18 cellular contexts compared by ENCODE assay signal in the genomic region with DNA sequence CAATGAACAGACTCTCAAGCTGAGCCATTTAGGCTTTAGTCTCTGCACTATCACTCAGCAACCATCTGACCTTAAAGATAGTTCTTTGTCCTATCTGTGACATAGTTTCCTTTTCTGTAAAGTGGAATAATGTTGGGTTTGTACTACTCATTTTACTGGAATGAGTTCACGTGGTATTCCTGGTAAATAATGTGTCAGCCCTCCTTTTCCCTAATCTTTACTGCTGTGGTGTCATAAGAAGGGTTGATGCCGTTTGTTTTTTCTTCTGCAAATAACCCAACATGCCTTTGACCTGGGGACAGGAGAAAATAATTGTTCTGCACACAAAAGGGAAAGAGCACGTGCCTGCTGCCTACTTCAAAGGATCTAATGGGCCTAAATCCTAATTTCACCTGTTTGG.
DNase-seq lines count a peak whose midpoint lies in the region; ATAC-seq, FAIRE-seq and TF ChIP-seq lines count a peak whose summit lies in the region.
"Had no signal": no experiment of that assay in that cellular context is flagged by ENCODE, and none has a peak within 500 bp of the region (broad histone marks: within the 10 kb centered on the region; RNA-seq: fewer than 3 reads in every experiment).

No MANE protein-coding gene starts in this region.

- no peak for DNase-seq in MCF 10A (ENCODE audit: unreplicated experiment)
- no peak for DNase-seq in breast epithelium (ENCODE audit: low spot score in 2 of 2)
- peak; percentile 42 for DNase-seq in OCI-M1 (lab: John Stamatoyannopoulos, UW)
- no peak for DNase-seq in endothelial cell of umbilical vein (ENCODE audit: low read depth, low spot score)
- no peak for DNase-seq in smooth muscle cell (lab: John Stamatoyannopoulos, UW; ENCODE audit: unreplicated experiment)
- DNase-seq in T-cell, result no peak
- DNase-seq in 8988T, result no peak
- DNase-seq: activated naive CD8-positive, alpha-beta T cell treated with anti-CD3 and anti-CD28 coated beads, Interleukin-2, amount 10 ng/mL, durations not matched to agents 7 days and 5 days; CD4-positive, CD25-positive, alpha-beta regulatory T cell; effector memory CD8-positive, alpha-beta T cell; NCI-H1092; NCI-H2171; nucleus accumbens; stimulated activated CD4-positive, alpha-beta T cell treated with anti-CD3 and anti-CD28 coated beads, Interleukin-1b, Interleukin-23, amount 100 ng/mL, for 48 hours had no signal

- ATAC-seq in gastroesophageal sphincter, result no peak
- no peak for ATAC-seq in T-cell (replicated peaks in 1 of 4)
- ATAC-seq: effector memory CD8-positive, alpha-beta T cell; foreskin keratinocyte; Right ventricle myocardium inferior had no signal

- no peak overlapping the region for H3K27ac ChIP-seq in breast epithelium
- no peak overlapping the region for H3K27ac ChIP-seq in endothelial cell of umbilical vein (ENCODE audit: insufficient read depth, low read depth, low read length)
- H3K27ac ChIP-seq in smooth muscle cell (ENCODE audit: low read depth), result peak overlapping the region; percentile 26
- H3K27ac ChIP-seq in gastroesophageal sphincter, result no peak overlapping the region
- H3K27ac ChIP-seq: foreskin keratinocyte, right atrium auricular region had no signal

- POLR2A ChIA-PET in MCF 10A (lab: Yijun Ruan, JAX) (no interaction called here), endothelial cell of umbilical vein (lab: Charles Lee) (no interaction called here), T-cell (lab: Charles Lee) (no interaction called here)

- no peaks in the 10 kb centered on the region for H3K4me1 ChIP-seq in breast epithelium
- no peaks in the 10 kb centered on the region for H3K4me1 ChIP-seq in endothelial cell of umbilical vein (ENCODE audit: control insufficient read depth, extremely low read depth, insufficient read depth, low read length)
- H3K4me1 ChIP-seq in smooth muscle cell (ENCODE audit: low read depth), result no peaks in the 10 kb centered on the region
- no peaks in the 10 kb centered on the region for H3K4me1 ChIP-seq in gastroesophageal sphincter
- H3K4me1 ChIP-seq: foreskin keratinocyte, right atrium auricular region had no signal

- H3K4me1 Mint-ChIP-seq in MCF 10A (ENCODE audit: insufficient read depth, unreplicated experiment), result peaks cover 7% of the 10 kb centered on the region
- H3K4me1 Mint-ChIP-seq in T-cell, result no peaks in the 10 kb centered on the region
- H3K4me1 Mint-ChIP-seq: activated naive CD8-positive, alpha-beta T cell treated with anti-CD3 and anti-CD28 coated beads, Interleukin-2, amount 10 ng/mL, durations not matched to agents 7 days and 5 days; CD4-positive, CD25-positive, alpha-beta regulatory T cell had no signal

- H3K4me3 Mint-ChIP-seq in MCF 10A (ENCODE audit: unreplicated experiment) (no peak overlapping the region), T-cell (no peak overlapping the region)
- H3K4me3 Mint-ChIP-seq: activated naive CD8-positive, alpha-beta T cell treated with anti-CD3 and anti-CD28 coated beads, Interleukin-2, amount 10 ng/mL, durations not matched to agents 7 days and 5 days; CD4-positive, CD25-positive, alpha-beta regulatory T cell; effector memory CD8-positive, alpha-beta T cell had no signal

- H3K4me2 ChIP-seq in endothelial cell of umbilical vein (ENCODE audit: insufficient read depth, low read length) (no peak overlapping the region), smooth muscle cell (peak overlapping the region; percentile 69)

- no peaks in the 10 kb centered on the region for H4K20me1 ChIP-seq in endothelial cell of umbilical vein (replicated peaks; ENCODE audit: control insufficient read depth, extremely low read depth, insufficient read depth, low read length)
- no peaks in the 10 kb centered on the region for H4K20me1 ChIP-seq in smooth muscle cell (ENCODE audit: low read depth)

- H3K27ac Mint-ChIP-seq in MCF 10A (ENCODE audit: low read depth, unreplicated experiment), result peak overlapping the region; percentile 28
- H3K27ac Mint-ChIP-seq in T-cell, result no peak overlapping the region
- H3K27ac Mint-ChIP-seq: activated naive CD8-positive, alpha-beta T cell treated with anti-CD3 and anti-CD28 coated beads, Interleukin-2, amount 10 ng/mL, durations not matched to agents 7 days and 5 days; CD4-positive, CD25-positive, alpha-beta regulatory T cell; effector memory CD8-positive, alpha-beta T cell had no signal

- dilution Hi-C loops in endothelial cell of umbilical vein (cut with MboI; ENCODE audit: extremely low pct_ligation_motif_present, low sequenced_read_pairs), result no loop called here

- TF ChIP-seq POLR2A in breast epithelium (IDR thresholded peaks at IDR 0.05) (no peak), endothelial cell of umbilical vein (IDR thresholded peaks at IDR 0.05; ENCODE audit: low read depth, low read length) (no peak), gastroesophageal sphincter (IDR thresholded peaks at IDR 0.05) (no peak)

- 24% methylated on average over 3 of the region's 3 CpGs for WGBS in smooth muscle cell (ENCODE audit: low lambda C conversion rate)
- WGBS in gastroesophageal sphincter (ENCODE audit: low coverage in 1 of 2), 2 donors, result 42 to 89% methylated on average over 1 to 3 of the region's 3 CpGs

- H3K9me3 Mint-ChIP-seq in MCF 10A (ENCODE audit: unreplicated experiment) (no peaks in the 10 kb centered on the region), T-cell (peaks cover 2 to 13% (median 5%) of the 10 kb centered on the region in 3 donors)
- H3K9me3 Mint-ChIP-seq: activated naive CD8-positive, alpha-beta T cell treated with anti-CD3 and anti-CD28 coated beads, Interleukin-2, amount 10 ng/mL, durations not matched to agents 7 days and 5 days; effector memory CD8-positive, alpha-beta T cell had no signal

- H3K36me3 Mint-ChIP-seq in MCF 10A (ENCODE audit: insufficient read depth, unreplicated experiment) (no peaks in the 10 kb centered on the region), T-cell (no peaks in the 10 kb centered on the region)
- H3K36me3 Mint-ChIP-seq: activated naive CD8-positive, alpha-beta T cell treated with anti-CD3 and anti-CD28 coated beads, Interleukin-2, amount 10 ng/mL, durations not matched to agents 7 days and 5 days; CD4-positive, CD25-positive, alpha-beta regulatory T cell had no signal

- intact Hi-C loops in MCF 10A (cut with micrococcal nuclease) (no loop called here), breast epithelium (cut with DNase I; ENCODE audit: low total_unique reads) (no loop called here), endothelial cell of umbilical vein (cut with micrococcal nuclease) (no loop called here)

- TF ChIP-seq CTCF in MCF 10A (IDR thresholded peaks at IDR 0.05; ENCODE audit: unreplicated experiment) (no peak), breast epithelium (IDR thresholded peaks at IDR 0.05) (no peak), endothelial cell of umbilical vein (IDR thresholded peaks at IDR 0.05; ENCODE audit: extremely low read depth in 1 of 2, insufficient read depth in 1 of 2, low read depth in 1 of 2, low read length in 2 of 2) (no peak), smooth muscle cell (IDR thresholded peaks at IDR 0.05; ENCODE audit: borderline replicate concordance, insufficient read depth, poor library complexity, severe bottlenecking) (no peak), gastroesophageal sphincter (IDR thresholded peaks at IDR 0.05) (no peak)

- H3K79me2 ChIP-seq in endothelial cell of umbilical vein (ENCODE audit: control insufficient read depth, insufficient read depth, low read length) (no peaks in the 10 kb centered on the region), smooth muscle cell (ENCODE audit: low read depth) (no peaks in the 10 kb centered on the region)

- H3K36me3 ChIP-seq in breast epithelium, result no peaks in the 10 kb centered on the region
- H3K36me3 ChIP-seq in endothelial cell of umbilical vein (ENCODE audit: control insufficient read depth in 2 of 2, extremely low read depth in 1 of 2, insufficient read depth in 2 of 2, low read length in 2 of 2), result no peaks in the 10 kb centered on the region
- no peaks in the 10 kb centered on the region for H3K36me3 ChIP-seq in smooth muscle cell (ENCODE audit: low read depth)
- H3K36me3 ChIP-seq in gastroesophageal sphincter, result no peaks in the 10 kb centered on the region
- H3K36me3 ChIP-seq: right atrium auricular region had no signal

- H3K27me3 Mint-ChIP-seq in MCF 10A (ENCODE audit: insufficient read depth, unreplicated experiment) (no peaks in the 10 kb centered on the region), T-cell (no peaks in the 10 kb centered on the region)
- H3K27me3 Mint-ChIP-seq: activated naive CD8-positive, alpha-beta T cell treated with anti-CD3 and anti-CD28 coated beads, Interleukin-2, amount 10 ng/mL, durations not matched to agents 7 days and 5 days; CD4-positive, CD25-positive, alpha-beta regulatory T cell; effector memory CD8-positive, alpha-beta T cell had no signal

- CTCF ChIA-PET in MCF 10A (lab: Yijun Ruan, JAX) (no interaction called here), endothelial cell of umbilical vein (lab: Charles Lee) (no interaction called here), T-cell (lab: Charles Lee) (no interaction called here)

- H2AFZ ChIP-seq in endothelial cell of umbilical vein (ENCODE audit: low read depth, low read length), result peak overlapping the region; percentile 59
- peak overlapping the region; percentile 59 for H2AFZ ChIP-seq in smooth muscle cell (ENCODE audit: low read depth)

- no peaks in the 10 kb centered on the region for H3K9me1 ChIP-seq in endothelial cell of umbilical vein (replicated peaks; ENCODE audit: control insufficient read depth, extremely low read depth, insufficient read depth, low read length)

- no peak overlapping the region for H3K9ac ChIP-seq in endothelial cell of umbilical vein (replicated peaks; ENCODE audit: extremely low read depth, insufficient read depth, low read length)
- no peak overlapping the region for H3K9ac ChIP-seq in smooth muscle cell (ENCODE audit: low read depth)

- BruUV-seq in MCF 10A (replicated peaks; lab: Mats Ljungman, UMichigan), result no TSS peak
- BruUV-seq in endothelial cell of umbilical vein (replicated peaks; lab: Mats Ljungman, UMichigan), result no TSS peak

- TF ChIP-seq EP300 in gastroesophageal sphincter (IDR thresholded peaks at IDR 0.05), result no peak

- no peak for FAIRE-seq in endothelial cell of umbilical vein (lab: Jason Lieb, UNC)

- no peaks in the 10 kb centered on the region for H3F3A ChIP-seq in smooth muscle cell (ENCODE audit: low read depth)

- H3K4me3 ChIP-seq in breast epithelium, result no peak overlapping the region
- H3K4me3 ChIP-seq in endothelial cell of umbilical vein (replicated peaks in 1 of 3; ENCODE audit: insufficient read depth in 1 of 3, low read depth in 1 of 3, low read length in 3 of 3), result no peak overlapping the region
- no peak overlapping the region for H3K4me3 ChIP-seq in smooth muscle cell
- no peak overlapping the region for H3K4me3 ChIP-seq in gastroesophageal sphincter
- H3K4me3 ChIP-seq: right atrium auricular region had no signal

- no peaks in the 10 kb centered on the region for H3K27me3 ChIP-seq in breast epithelium
- H3K27me3 ChIP-seq in endothelial cell of umbilical vein (ENCODE audit: control insufficient read depth in 2 of 2, insufficient read depth in 2 of 2, low read length in 2 of 2), result no peaks in the 10 kb centered on the region
- no peaks in the 10 kb centered on the region for H3K27me3 ChIP-seq in smooth muscle cell (ENCODE audit: low read depth)
- no peaks in the 10 kb centered on the region for H3K27me3 ChIP-seq in gastroesophageal sphincter
- H3K27me3 ChIP-seq: foreskin keratinocyte, right atrium auricular region had no signal

- H3K9me3 ChIP-seq in breast epithelium (no peaks in the 10 kb centered on the region), endothelial cell of umbilical vein (replicated peaks; ENCODE audit: control insufficient read depth, insufficient read depth, low read length) (no peaks in the 10 kb centered on the region), smooth muscle cell (replicated peaks; ENCODE audit: low read depth) (no peaks in the 10 kb centered on the region), gastroesophageal sphincter (no peaks in the 10 kb centered on the region)
- H3K9me3 ChIP-seq: right atrium auricular region had no signal
